Comparison of ENCODE assay signal across 14 cellular contexts in genomic region chr18:58590231-58590630, GRCh38. TPM values are rescaled to one million over a fixed set of nuclear protein-coding genes. Genes with fewer than 3 reads are reported as not detected.
DNase-seq lines count a peak whose midpoint lies in the region; ATAC-seq and TF ChIP-seq lines count a peak whose summit lies in the region.
"Had no signal": no experiment of that assay in that cellular context is flagged by ENCODE, and none has a peak within 500 bp of the region (broad histone marks: within the 10 kb centered on the region; RNA-seq: fewer than 3 reads in every experiment).

No MANE protein-coding gene starts in this region.

- no peak for ATAC-seq in GM19455 (IDR thresholded peaks at IDR 0.05; ENCODE audit: unreplicated experiment)
- ATAC-seq in activated CD8-positive, alpha-beta memory T cell treated with anti-CD3 and anti-CD28 coated beads, Interleukin-2, amount 10 ng/mL, durations not matched to agents 7 days and 5 days: no peak
- ATAC-seq: natural killer cell treated with Interleukin-12 subunit alpha and Interleukin-12 subunit beta and Interleukin-15 and Interleukin-18, amount 100 ng/mL, for 72 hours had no signal

- peak overlapping the region; percentile 42 for H3K27ac Mint-ChIP-seq in neural progenitor cell
- no peak overlapping the region for H3K27ac Mint-ChIP-seq in activated CD8-positive, alpha-beta memory T cell treated with anti-CD3 and anti-CD28 coated beads, Interleukin-2, amount 10 ng/mL, durations not matched to agents 7 days and 5 days
- H3K27ac Mint-ChIP-seq: natural killer cell treated with Interleukin-12 subunit alpha and Interleukin-12 subunit beta and Interleukin-15 and Interleukin-18, amount 100 ng/mL, for 72 hours had no signal

- H3K27ac ChIP-seq in neural progenitor cell (no peak overlapping the region), stomach (no peak overlapping the region)
- H3K27ac ChIP-seq: C4-2B, PC-9 had no signal

- H3K36me3 ChIP-seq in neural progenitor cell (no peaks in the 10 kb centered on the region), stomach (no peaks in the 10 kb centered on the region)

- WGBS in stomach, 5 donors: 34 to 56% (median 37%) methylated on average over 3 of the region's 3 CpGs

- peaks cover 33% of the 10 kb centered on the region for H3K4me1 Mint-ChIP-seq in neural progenitor cell
- no peaks in the 10 kb centered on the region for H3K4me1 Mint-ChIP-seq in activated CD8-positive, alpha-beta memory T cell treated with anti-CD3 and anti-CD28 coated beads, Interleukin-2, amount 10 ng/mL, durations not matched to agents 7 days and 5 days

- H3K9me3 ChIP-seq in neural progenitor cell (ENCODE audit: low read depth): peaks cover 6% of the 10 kb centered on the region
- peaks cover 0 to 11% (median 10%) of the 10 kb centered on the region in 4 donors for H3K9me3 ChIP-seq in stomach

- peaks cover 15% of the 10 kb centered on the region for H3K27me3 Mint-ChIP-seq in neural progenitor cell (ENCODE audit: insufficient read depth, low read depth)
- H3K27me3 Mint-ChIP-seq in activated CD8-positive, alpha-beta memory T cell treated with anti-CD3 and anti-CD28 coated beads, Interleukin-2, amount 10 ng/mL, durations not matched to agents 7 days and 5 days: no peaks in the 10 kb centered on the region

- H3F3A ChIP-seq in neural progenitor cell (ENCODE audit: low read depth): peaks cover 20% of the 10 kb centered on the region

- H3K36me3 Mint-ChIP-seq in neural progenitor cell: peaks cover 5% of the 10 kb centered on the region
- H3K36me3 Mint-ChIP-seq in activated CD8-positive, alpha-beta memory T cell treated with anti-CD3 and anti-CD28 coated beads, Interleukin-2, amount 10 ng/mL, durations not matched to agents 7 days and 5 days: no peaks in the 10 kb centered on the region
- H3K36me3 Mint-ChIP-seq: natural killer cell treated with Interleukin-12 subunit alpha and Interleukin-12 subunit beta and Interleukin-15 and Interleukin-18, amount 100 ng/mL, for 72 hours had no signal

- TF ChIP-seq CTCF in neural progenitor cell (IDR thresholded peaks at IDR 0.05) (no peak), stomach (IDR thresholded peaks at IDR 0.05) (no peak)

- H3K4me3 Mint-ChIP-seq in neural progenitor cell: no peak overlapping the region
- no peak overlapping the region for H3K4me3 Mint-ChIP-seq in activated CD8-positive, alpha-beta memory T cell treated with anti-CD3 and anti-CD28 coated beads, Interleukin-2, amount 10 ng/mL, durations not matched to agents 7 days and 5 days
- H3K4me3 Mint-ChIP-seq: natural killer cell treated with Interleukin-12 subunit alpha and Interleukin-12 subunit beta and Interleukin-15 and Interleukin-18, amount 100 ng/mL, for 72 hours had no signal

- no peak for TF ChIP-seq POLR2A in stomach (IDR thresholded peaks at IDR 0.05)

- H4K20me1 ChIP-seq in neural progenitor cell (ENCODE audit: low read depth): no peaks in the 10 kb centered on the region

- no peak for TF ChIP-seq EP300 in stomach (IDR thresholded peaks at IDR 0.05)

- intact Hi-C loops in stomach (cut with DNase I; ENCODE audit: low total_unique reads): no loop called here

- H3K4me1 ChIP-seq in neural progenitor cell (peaks cover 34% of the 10 kb centered on the region), stomach (peaks cover 0 to 22% (median 0%) of the 10 kb centered on the region in 4 donors)

- H3K9ac ChIP-seq in neural progenitor cell: no peak overlapping the region

- CTCF ChIA-PET in activated CD8-positive, alpha-beta memory T cell treated with anti-CD3 and anti-CD28 coated beads, Interleukin-2, amount 10 ng/mL, durations not matched to agents 7 days and 5 days (lab: Charles Lee): no interaction called here

- peak overlapping the region; percentile 1 for H3K4me2 ChIP-seq in neural progenitor cell
- H3K4me2 ChIP-seq: PC-9 had no signal

- no peaks in the 10 kb centered on the region for H3K79me2 ChIP-seq in neural progenitor cell (ENCODE audit: low read depth)

- DNase-seq in AG08395 (ENCODE audit: low spot score): peak; percentile 93
- DNase-seq in M059J (ENCODE audit: low read depth): peak; percentile 91
- DNase-seq in fibroblast of peridontal ligament (ENCODE audit: extremely low read depth): peak; percentile 83
- peak; percentile 25 for DNase-seq in neural progenitor cell (ENCODE audit: low spot score)
- DNase-seq in stimulated activated CD4-positive, alpha-beta T cell treated with anti-CD3 and anti-CD28 coated beads, Interleukin-2, amount 100 ng/mL, for 48 hours: no peak
- DNase-seq in stomach: no peak
- DNase-seq in activated CD8-positive, alpha-beta memory T cell treated with anti-CD3 and anti-CD28 coated beads, Interleukin-2, amount 10 ng/mL, durations not matched to agents 7 days and 5 days: no peak
- DNase-seq: activated T-cell treated with anti-CD3 and anti-CD28 coated beads, Interleukin-2, amount 50 U/mL, for 48 hours; cerebellar nuclear complex; NCI-H187; PC-9 had no signal

- peak overlapping the region; percentile 45 for H2AFZ ChIP-seq in neural progenitor cell (replicated peaks)
- H2AFZ ChIP-seq: PC-9 had no signal

- H3K27me3 ChIP-seq in neural progenitor cell: no peaks in the 10 kb centered on the region
- H3K27me3 ChIP-seq in stomach: no peaks in the 10 kb centered on the region

- H3K4me3 ChIP-seq in neural progenitor cell: no peak overlapping the region
- H3K4me3 ChIP-seq in stomach: no peak overlapping the region
- H3K4me3 ChIP-seq: PC-9 had no signal

- H3K9me3 Mint-ChIP-seq in neural progenitor cell: peaks cover 21% of the 10 kb centered on the region
- H3K9me3 Mint-ChIP-seq in activated CD8-positive, alpha-beta memory T cell treated with anti-CD3 and anti-CD28 coated beads, Interleukin-2, amount 10 ng/mL, durations not matched to agents 7 days and 5 days (ENCODE audit: low read depth): peaks cover 2% of the 10 kb centered on the region
- H3K9me3 Mint-ChIP-seq: natural killer cell treated with Interleukin-12 subunit alpha and Interleukin-12 subunit beta and Interleukin-15 and Interleukin-18, amount 100 ng/mL, for 72 hours had no signal

RNA-seq across cellular contexts. Expression of gene ALPK2, which starts 38.7 kb away (rescaled TPM):
- 38.7 and 73.1 TPM in 2 replicates for total RNA-seq in M059J (2014; rRNA removed; shearing (Covaris generic))
- total RNA-seq in neural progenitor cell (ENCODE audit: low replicate concordance) (0.15 and 0.24 TPM in 2 replicates), stomach (10 to 100 TPM in 3 of 5 donors, 1 to 10 TPM in 1, not detected in 1; 3.5 to 28.6 (median 17.4) TPM)
- under 1 TPM in 2 of 3 donors, not detected in 1; 0.19 to 0.33 TPM for polyA plus RNA-seq in stomach
- under 1 TPM in 1 of 2 experiments, not detected in 1; 0.33 TPM for total RNA-seq in activated CD8-positive, alpha-beta memory T cell treated with anti-CD3 and anti-CD28 coated beads, Interleukin-2, amount 10 ng/mL, durations not matched to agents 7 days and 5 days

Comparison
In these comparisons a context has a peak if more than half of its experiments do, and no peak if none do; other contexts are left out.
1. DNase-seq: peak in AG08395 (single experiment), M059J (single experiment), fibroblast of peridontal ligament (single experiment) and neural progenitor cell (single experiment); none in stimulated activated CD4-positive, alpha-beta T cell treated with anti-CD3 and anti-CD28 coated beads, Interleukin-2, amount 100 ng/mL, for 48 hours (0 of 2), stomach (single experiment) and activated CD8-positive, alpha-beta memory T cell treated with anti-CD3 and anti-CD28 coated beads, Interleukin-2, amount 10 ng/mL, durations not matched to agents 7 days and 5 days (single experiment).